ENCODE assay signal across 7 cellular contexts in genomic region chr3:149812165-149812605, GRCh38. TPM values are rescaled to one million over a fixed set of nuclear protein-coding genes. Genes with fewer than 3 reads are reported as not detected.
DNase-seq lines count a peak whose midpoint lies in the region; ATAC-seq and TF ChIP-seq lines count a peak whose summit lies in the region.

No MANE protein-coding gene starts in this region.

- ATAC-seq in stimulated activated naive CD8-positive, alpha-beta T cell treated with anti-CD3 and anti-CD28 coated beads, Interleukin-15, amount 100 ng/mL, for 72 hours = no peak

- peak overlapping the region; percentile 96 for H3K4me3 ChIP-seq in iPS-20b (ENCODE audit: low read length)

- DNase-seq in HFFc6 = no peak
- DNase-seq in activated T-helper 1 cell treated with anti-CD3 and anti-CD28 coated beads, Interleukin-12 subunit alpha, Interleukin-12 subunit beta, Interleukin-2, Interleukin-4 antibody, amounts not matched to agents 30 ng/mL and 10 ng/mL and 1 ng/mL, durations not matched to agents 14 hours and 24 hours and 36 hours (ENCODE audit: low spot score) = no peak
- no peak for DNase-seq in stimulated activated naive CD8-positive, alpha-beta T cell treated with anti-CD3 and anti-CD28 coated beads, Interleukin-15, amount 100 ng/mL, for 72 hours
- DNase-seq in SW 1271 (lab: John Stamatoyannopoulos, UW) = no peak
- DNase-seq in NK-92 (lab: John Stamatoyannopoulos, UW; ENCODE audit: unreplicated experiment) = no peak
- no peak for DNase-seq in HPDE6-E6E7 (ENCODE audit: extremely low spot score)

- no peak overlapping the region for H3K27ac ChIP-seq in iPS-20b (ENCODE audit: low read length)

- H3K27me3 ChIP-seq in iPS-20b (ENCODE audit: insufficient read depth, low read length) = no peaks in the 10 kb centered on the region

- no peaks in the 10 kb centered on the region; the same call in 1 of the 2 replicates for H3K27me3 Mint-ChIP-seq in HFFc6 (ENCODE audit: insufficient read depth)
- peaks cover 13% of the 10 kb centered on the region for H3K27me3 Mint-ChIP-seq in activated T-helper 1 cell treated with anti-CD3 and anti-CD28 coated beads, Interleukin-12 subunit alpha, Interleukin-12 subunit beta, Interleukin-2, Interleukin-4 antibody, amounts not matched to agents 30 ng/mL and 10 ng/mL and 1 ng/mL, durations not matched to agents 14 hours and 24 hours and 36 hours (ENCODE audit: insufficient read depth)
- H3K27me3 Mint-ChIP-seq in stimulated activated naive CD8-positive, alpha-beta T cell treated with anti-CD3 and anti-CD28 coated beads, Interleukin-15, amount 100 ng/mL, for 72 hours = no peaks in the 10 kb centered on the region

- no peak for TF ChIP-seq CTCF in HFFc6 (IDR thresholded peaks at IDR 0.05)

- peak overlapping the region; percentile 99 for H3K27ac Mint-ChIP-seq in HFFc6
- peak overlapping the region; percentile 100 for H3K27ac Mint-ChIP-seq in activated T-helper 1 cell treated with anti-CD3 and anti-CD28 coated beads, Interleukin-12 subunit alpha, Interleukin-12 subunit beta, Interleukin-2, Interleukin-4 antibody, amounts not matched to agents 30 ng/mL and 10 ng/mL and 1 ng/mL, durations not matched to agents 14 hours and 24 hours and 36 hours
- H3K27ac Mint-ChIP-seq in stimulated activated naive CD8-positive, alpha-beta T cell treated with anti-CD3 and anti-CD28 coated beads, Interleukin-15, amount 100 ng/mL, for 72 hours = peak overlapping the region; percentile 99 to 100

- intact Hi-C loops in activated T-helper 1 cell treated with anti-CD3 and anti-CD28 coated beads, Interleukin-12 subunit alpha, Interleukin-12 subunit beta, Interleukin-2, Interleukin-4 antibody, amounts not matched to agents 30 ng/mL and 10 ng/mL and 1 ng/mL, durations not matched to agents 14 hours and 24 hours and 36 hours (cut with micrococcal nuclease) = loop anchor here (2.0 to 10.0 kb wide), 6 partner anchors 153 to 793 kb away; partner anchors contain the start of genes EIF2A, HLTF, HPS3 and PFN2

- no peaks in the 10 kb centered on the region for H3K36me3 Mint-ChIP-seq in HFFc6 (ENCODE audit: low read depth)
- peaks cover 8% of the 10 kb centered on the region for H3K36me3 Mint-ChIP-seq in activated T-helper 1 cell treated with anti-CD3 and anti-CD28 coated beads, Interleukin-12 subunit alpha, Interleukin-12 subunit beta, Interleukin-2, Interleukin-4 antibody, amounts not matched to agents 30 ng/mL and 10 ng/mL and 1 ng/mL, durations not matched to agents 14 hours and 24 hours and 36 hours (ENCODE audit: low read depth)

- no peaks in the 10 kb centered on the region for H3K9me3 Mint-ChIP-seq in HFFc6
- no peaks in the 10 kb centered on the region for H3K9me3 Mint-ChIP-seq in activated T-helper 1 cell treated with anti-CD3 and anti-CD28 coated beads, Interleukin-12 subunit alpha, Interleukin-12 subunit beta, Interleukin-2, Interleukin-4 antibody, amounts not matched to agents 30 ng/mL and 10 ng/mL and 1 ng/mL, durations not matched to agents 14 hours and 24 hours and 36 hours
- H3K9me3 Mint-ChIP-seq in stimulated activated naive CD8-positive, alpha-beta T cell treated with anti-CD3 and anti-CD28 coated beads, Interleukin-15, amount 100 ng/mL, for 72 hours = no peaks in the 10 kb centered on the region

- H3K36me3 ChIP-seq in iPS-20b (ENCODE audit: insufficient read depth, low read depth, low read length) = no peaks in the 10 kb centered on the region

- H3K4me1 Mint-ChIP-seq in HFFc6 (ENCODE audit: low read depth) = peaks cover 53% of the 10 kb centered on the region
- H3K4me1 Mint-ChIP-seq in activated T-helper 1 cell treated with anti-CD3 and anti-CD28 coated beads, Interleukin-12 subunit alpha, Interleukin-12 subunit beta, Interleukin-2, Interleukin-4 antibody, amounts not matched to agents 30 ng/mL and 10 ng/mL and 1 ng/mL, durations not matched to agents 14 hours and 24 hours and 36 hours (ENCODE audit: low read depth) = peaks cover 50% of the 10 kb centered on the region
- peaks cover 40% of the 10 kb centered on the region for H3K4me1 Mint-ChIP-seq in stimulated activated naive CD8-positive, alpha-beta T cell treated with anti-CD3 and anti-CD28 coated beads, Interleukin-15, amount 100 ng/mL, for 72 hours

- peaks cover 17% of the 10 kb centered on the region for H3K4me1 ChIP-seq in iPS-20b (ENCODE audit: insufficient read depth, low read length)

- peak overlapping the region; percentile 90 for H3K9ac ChIP-seq in iPS-20b (ENCODE audit: low read depth, low read length)

- H3K4me3 Mint-ChIP-seq in HFFc6 = peak overlapping the region; percentile 97
- H3K4me3 Mint-ChIP-seq in activated T-helper 1 cell treated with anti-CD3 and anti-CD28 coated beads, Interleukin-12 subunit alpha, Interleukin-12 subunit beta, Interleukin-2, Interleukin-4 antibody, amounts not matched to agents 30 ng/mL and 10 ng/mL and 1 ng/mL, durations not matched to agents 14 hours and 24 hours and 36 hours = peak overlapping the region; percentile 92
- peak overlapping the region; percentile 96 to 99 for H3K4me3 Mint-ChIP-seq in stimulated activated naive CD8-positive, alpha-beta T cell treated with anti-CD3 and anti-CD28 coated beads, Interleukin-15, amount 100 ng/mL, for 72 hours

- H3K9me3 ChIP-seq in iPS-20b (ENCODE audit: insufficient read depth, low read depth, low read length) = no peaks in the 10 kb centered on the region

RNA-seq across cellular contexts. Expression of gene RNF13, which starts 0.8 kb away (rescaled TPM):
- 10 to 100 TPM; 20.5 to 33.7 (median 25.7) TPM for total RNA-seq in HFFc6 (2021; fragmentation: NEBNext Ultra II Directional; extraction: Animal tissue kit (Norgen Biotek cat#: 25700))
- total RNA-seq in activated T-helper 1 cell treated with anti-CD3 and anti-CD28 coated beads, Interleukin-12 subunit alpha, Interleukin-12 subunit beta, Interleukin-2, Interleukin-4 antibody, amounts not matched to agents 30 ng/mL and 10 ng/mL and 1 ng/mL, durations not matched to agents 14 hours and 24 hours and 36 hours = 41.1 and 41.6 TPM in 2 replicates

RNA-seq across cellular contexts. Expression of gene ANKUB1, which starts 19.8 kb away (rescaled TPM):
- not detected for total RNA-seq in HFFc6 (2021; fragmentation: NEBNext Ultra II Directional; extraction: Animal tissue kit (Norgen Biotek cat#: 25700))
- total RNA-seq in activated T-helper 1 cell treated with anti-CD3 and anti-CD28 coated beads, Interleukin-12 subunit alpha, Interleukin-12 subunit beta, Interleukin-2, Interleukin-4 antibody, amounts not matched to agents 30 ng/mL and 10 ng/mL and 1 ng/mL, durations not matched to agents 14 hours and 24 hours and 36 hours = not detected in 2 replicates

RNA-seq across cellular contexts. Expression of gene COMMD2, which starts 59.9 kb away (rescaled TPM):
- total RNA-seq in HFFc6 (2021; fragmentation: NEBNext Ultra II Directional; extraction: Animal tissue kit (Norgen Biotek cat#: 25700)) = 10 to 100 TPM; 27.0 to 32.8 (median 31.5) TPM
- 44.2 and 44.8 TPM in 2 replicates for total RNA-seq in activated T-helper 1 cell treated with anti-CD3 and anti-CD28 coated beads, Interleukin-12 subunit alpha, Interleukin-12 subunit beta, Interleukin-2, Interleukin-4 antibody, amounts not matched to agents 30 ng/mL and 10 ng/mL and 1 ng/mL, durations not matched to agents 14 hours and 24 hours and 36 hours
